ENCODE assay signal across 8 cellular contexts in genomic region chr5:107670927-107671741, GRCh38. TPM values are rescaled to one million over a fixed set of nuclear protein-coding genes. Genes with fewer than 3 reads are reported as not detected.
DNase-seq lines count a peak whose midpoint lies in the region; ATAC-seq and TF ChIP-seq lines count a peak whose summit lies in the region.

Gene EFNA5, minus strand, starts transcription at chr5:107670937.

- H3K27me3 ChIP-seq in DND-41 (ENCODE audit: insufficient read depth, low read length, poor library complexity) (no peaks in the 10 kb centered on the region), Karpas-422 (ENCODE audit: low read length) (no peaks in the 10 kb centered on the region; the same call in 1 of the 2 replicates), ectodermal cell (ENCODE audit: control insufficient read depth, insufficient read depth, low read length, poor library complexity, severe bottlenecking) (no peaks in the 10 kb centered on the region), lower lobe of right lung (ENCODE audit: low read depth) (peaks cover 46% of the 10 kb centered on the region), suprapubic skin (peaks cover 7% of the 10 kb centered on the region)

- no peak for TF ChIP-seq EP300 in suprapubic skin (IDR thresholded peaks at IDR 0.05)

- H3K9me3 ChIP-seq in DND-41 (ENCODE audit: insufficient read depth, low read length, severe bottlenecking) (no peaks in the 10 kb centered on the region), Karpas-422 (ENCODE audit: low read length) (no peaks in the 10 kb centered on the region), T-helper 17 cell (ENCODE audit: control insufficient read depth, low read length, poor library complexity, severe bottlenecking) (no peaks in the 10 kb centered on the region), ectodermal cell (ENCODE audit: control insufficient read depth, low read length) (no peaks in the 10 kb centered on the region), lower lobe of right lung (no peaks in the 10 kb centered on the region), suprapubic skin (no peaks in the 10 kb centered on the region)

- TF ChIP-seq CTCF in DND-41 (IDR thresholded peaks at IDR 0.05; ENCODE audit: borderline replicate concordance, extremely low read depth, low read length, poor library complexity, severe bottlenecking) (no peak), GM20000 (IDR thresholded peaks at IDR 0.05; ENCODE audit: extremely low read depth, missing control alignments) (no peak), lower lobe of right lung (IDR thresholded peaks at IDR 0.05) (no peak), suprapubic skin (IDR thresholded peaks at IDR 0.05) (no peak)

- no peaks in the 10 kb centered on the region for H3K36me3 ChIP-seq in DND-41 (ENCODE audit: insufficient read depth, low read length)
- no peaks in the 10 kb centered on the region for H3K36me3 ChIP-seq in Karpas-422 (ENCODE audit: insufficient read depth, low read length)
- H3K36me3 ChIP-seq in ectodermal cell (ENCODE audit: control insufficient read depth, insufficient read depth, low read length): no peaks in the 10 kb centered on the region
- no peaks in the 10 kb centered on the region for H3K36me3 ChIP-seq in lower lobe of right lung
- no peaks in the 10 kb centered on the region for H3K36me3 ChIP-seq in suprapubic skin

- peaks cover 26% of the 10 kb centered on the region for H3K4me1 Mint-ChIP-seq in T-helper 17 cell

- WGBS in ectodermal cell, 2 experiments: 0% methylated on average over 84 of the region's 84 CpGs
- WGBS in suprapubic skin: under 1% methylated on average over 45 of the region's 84 CpGs

- peaks cover 34% of the 10 kb centered on the region for H3K4me1 ChIP-seq in DND-41 (ENCODE audit: insufficient read depth, low read length)
- peaks cover 17% of the 10 kb centered on the region for H3K4me1 ChIP-seq in Karpas-422 (ENCODE audit: low read length)
- peaks cover 4% of the 10 kb centered on the region for H3K4me1 ChIP-seq in ectodermal cell (ENCODE audit: control insufficient read depth, insufficient read depth, low read length)
- H3K4me1 ChIP-seq in lower lobe of right lung: peaks cover 39% of the 10 kb centered on the region
- peaks cover 21% of the 10 kb centered on the region for H3K4me1 ChIP-seq in suprapubic skin

- peak within 1 kb of the TSS; percentile 31 to 63; a peak in 3 of 4 replicates for H3K4me3 ChIP-seq in DND-41 (ENCODE audit: low read depth in 1 of 2, low read length in 2 of 2)
- H3K4me3 ChIP-seq in Karpas-422 (ENCODE audit: low read length): peak within 1 kb of the TSS; percentile 58
- peak within 1 kb of the TSS; percentile 86 for H3K4me3 ChIP-seq in ectodermal cell (ENCODE audit: insufficient read depth, low read depth, low read length)
- peak within 1 kb of the TSS; percentile 71 for H3K4me3 ChIP-seq in lower lobe of right lung
- H3K4me3 ChIP-seq in suprapubic skin: peak within 1 kb of the TSS; percentile 71

- H3K4me2 ChIP-seq in DND-41 (ENCODE audit: insufficient read depth, low read length) (peak within 1 kb of the TSS; percentile 87), Karpas-422 (ENCODE audit: low read depth, low read length, poor library complexity, severe bottlenecking) (peak within 1 kb of the TSS; percentile 73)

- H3K79me2 ChIP-seq in DND-41 (ENCODE audit: insufficient read depth, low read length) (no peaks in the 10 kb centered on the region), Karpas-422 (ENCODE audit: low read length) (no peaks in the 10 kb centered on the region)

- peak within 1 kb of the TSS; percentile 92 for H3K4me3 Mint-ChIP-seq in T-helper 17 cell

- no peak for TF ChIP-seq POLR2A in suprapubic skin (IDR thresholded peaks at IDR 0.05)

- no peaks in the 10 kb centered on the region for H3K9me2 ChIP-seq in Karpas-422 (replicated peaks; ENCODE audit: insufficient read depth, low read length)

- H3K27ac Mint-ChIP-seq in T-helper 17 cell: no peak within 1 kb of the TSS

- intact Hi-C loops in lower lobe of right lung (cut with DNase I): no loop called here

- peaks cover 68% of the 10 kb centered on the region for H3K27me3 Mint-ChIP-seq in T-helper 17 cell

- H2AFZ ChIP-seq in DND-41 (ENCODE audit: low read depth, low read length) (peak within 1 kb of the TSS; percentile 82), Karpas-422 (ENCODE audit: low read length) (no peak within 1 kb of the TSS)

- H3K36me3 Mint-ChIP-seq in T-helper 17 cell (ENCODE audit: low read depth): peaks cover 2% of the 10 kb centered on the region

- peak; percentile 64 for ATAC-seq in DND-41 (ENCODE audit: insufficient read depth, low read depth)
- peak; percentile 41 for ATAC-seq in T-helper 17 cell
- ATAC-seq in lower lobe of right lung: peak; percentile 37 to 40

- peak within 1 kb of the TSS; percentile 64 for H3K9ac ChIP-seq in DND-41 (ENCODE audit: low read depth, low read length)
- H3K9ac ChIP-seq in Karpas-422 (ENCODE audit: low read length): 0 out of 2 replicates have a peak within 1 kb of the TSS, but pooled peaks have one; percentile 3

- peak; percentile 74 for DNase-seq in DND-41
- peak; percentile 63 for DNase-seq in GM20000 (ENCODE audit: low spot score)
- peak; percentile 57 for DNase-seq in Karpas-422
- no peak for DNase-seq in T-helper 17 cell
- DNase-seq in lower lobe of right lung: peak; percentile 56
- peak; percentile 76 to 83 for DNase-seq in suprapubic skin (ENCODE audit: low spot score in 2 of 2)
- no peak for DNase-seq in cortex of kidney (lab: John Stamatoyannopoulos, UW)

- H3K27ac ChIP-seq in DND-41 (ENCODE audit: low read length) (peak within 1 kb of the TSS; percentile 48; the same call in 1 of the 2 replicates), Karpas-422 (ENCODE audit: low read length) (no peak within 1 kb of the TSS), ectodermal cell (ENCODE audit: insufficient read depth, low read depth, low read length, poor library complexity, severe bottlenecking) (peak within 1 kb of the TSS; percentile 83), lower lobe of right lung (peak within 1 kb of the TSS; percentile 67), suprapubic skin (peak within 1 kb of the TSS; percentile 92)

- H4K20me1 ChIP-seq in DND-41 (ENCODE audit: insufficient read depth, low read length): no peaks in the 10 kb centered on the region
- no peaks in the 10 kb centered on the region for H4K20me1 ChIP-seq in Karpas-422 (ENCODE audit: insufficient read depth, low read depth, low read length)

RNA-seq across cellular contexts. Expression of gene EFNA5, which starts in this region (rescaled TPM):
- not detected in 2 replicates for total RNA-seq in Karpas-422 (2014; rRNA removed; shearing (Covaris generic); ENCODE audit: low replicate concordance)
- total RNA-seq in T-helper 17 cell (not detected), lower lobe of right lung (10.2 TPM), suprapubic skin (10 to 100 TPM; 21.3 to 47.0 (median 29.3) TPM)
- polyA plus RNA-seq in ectodermal cell (2013, experiment 1 of 4): 83.2 TPM
- 96.7 TPM for polyA plus RNA-seq in ectodermal cell (2013, experiment 2 of 4)
- polyA plus RNA-seq in ectodermal cell (2013, experiment 3 of 4): 35.9 TPM
- 44.4 TPM for polyA plus RNA-seq in ectodermal cell (2013, experiment 4 of 4)

Comparison
In these comparisons a context has a peak if more than half of its experiments do, and no peak if none do; other contexts are left out.
1. RNA of gene EFNA5 (total RNA-seq): 21.3 to 47.0 TPM in suprapubic skin and 10.2 TPM in lower lobe of right lung (single experiment); not detected in T-helper 17 cell and not detected in Karpas-422; every median in the first group is over 10 times any median in the second.
2. Peak in DNase-seq, H3K4me3 ChIP-seq, H3K9ac ChIP-seq and H3K4me2 ChIP-seq in Karpas-422; RNA of the gene not detected or under 1 TPM.
3. Peak in ATAC-seq in T-helper 17 cell; RNA of the gene not detected or under 1 TPM.
4. DNase-seq: peak in DND-41 (single experiment), GM20000 (single experiment), lower lobe of right lung (single experiment) and suprapubic skin (2 of 2); none in T-helper 17 cell (0 of 3) and cortex of kidney (single experiment).
5. Peak in every context shown above with its lines, with median percentiles within 50 percentile points of each other: ATAC-seq and H3K4me3 ChIP-seq.